ENCODE assay signal across 8 cellular contexts in the genomic region with DNA sequence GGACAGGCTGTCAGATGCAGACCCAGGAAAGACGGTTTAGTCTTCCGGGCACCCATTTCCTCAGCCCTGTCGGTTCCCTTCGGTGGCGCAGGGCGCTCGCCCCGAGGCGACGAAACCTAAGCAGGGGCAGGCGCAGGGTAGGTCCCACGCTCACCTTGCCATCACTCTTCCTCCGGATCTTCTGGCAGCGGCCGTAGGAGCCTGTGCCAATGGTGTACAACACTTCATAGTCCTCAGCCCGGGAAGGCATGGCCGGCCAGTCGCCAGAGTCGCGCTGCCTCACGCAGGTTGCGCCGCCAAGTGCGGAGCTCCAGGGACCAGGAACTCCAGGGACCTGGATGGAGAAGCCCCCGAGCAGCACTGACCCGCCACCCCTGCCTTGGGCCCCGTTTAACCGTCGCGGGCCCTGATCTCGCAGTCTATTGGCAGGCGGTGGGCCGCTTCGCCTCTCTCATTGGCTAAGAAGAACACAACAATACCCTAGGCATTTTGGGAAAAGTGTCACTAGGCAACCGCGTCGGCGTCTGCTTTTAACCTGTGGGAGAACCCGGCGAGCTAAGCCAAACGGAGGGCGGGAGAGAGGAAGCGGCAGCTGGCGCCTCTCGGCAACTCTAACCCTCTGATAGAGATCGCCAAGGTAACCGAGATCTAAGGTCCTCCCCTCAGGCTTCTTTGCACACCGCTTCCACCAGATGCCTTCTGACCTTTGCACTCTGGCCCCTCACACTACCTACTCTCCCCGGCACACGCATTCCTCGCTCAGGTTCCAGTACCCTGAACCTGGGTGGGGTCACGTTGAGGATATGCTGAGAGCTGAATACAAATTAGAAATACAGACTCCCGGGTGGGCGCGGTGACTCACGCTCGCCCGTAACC. TPM values are rescaled to one million over a fixed set of nuclear protein-coding genes. Genes with fewer than 3 reads are reported as not detected.
DNase-seq lines count a peak whose midpoint lies in the region; ATAC-seq and TF ChIP-seq lines count a peak whose summit lies in the region.

TSS of gene NEK2 (minus strand) at position 392 of the 876 bp plus-strand sequence. CDS start at position 250, 142 bp downstream.

- H3K27me3 ChIP-seq in left lung = no peaks in the 10 kb centered on the region

- intact Hi-C loops in dendritic cell treated with granulocyte-macrophage colony-stimulating factor and Interleukin-4, amounts not matched to agents 40 ng/mL and 50 ng/mL, for 4 days (cut with micrococcal nuclease) = no loop called here
- intact Hi-C loops in left lung (cut with DNase I) = no loop called here

- no peaks in the 10 kb centered on the region for H3K9me3 ChIP-seq in left lung

- H3K4me1 Mint-ChIP-seq in dendritic cell treated with granulocyte-macrophage colony-stimulating factor and Interleukin-4, amounts not matched to agents 40 ng/mL and 50 ng/mL, for 4 days (ENCODE audit: low read depth) = peaks cover 25% of the 10 kb centered on the region

- no peak for TF ChIP-seq CTCF in left lung (IDR thresholded peaks at IDR 0.05)

- H3K4me1 ChIP-seq in left lung = peaks cover 3 to 18% of the 10 kb centered on the region in 2 donors

- peak; percentile 96 for ATAC-seq in GM19324 (IDR thresholded peaks at IDR 0.05; ENCODE audit: low FRiP score, unreplicated experiment)
- ATAC-seq in HG03460 (IDR thresholded peaks at IDR 0.05; ENCODE audit: unreplicated experiment) = peak; percentile 97
- peak; percentile 99 for ATAC-seq in left lung

- H3K27ac Mint-ChIP-seq in dendritic cell treated with granulocyte-macrophage colony-stimulating factor and Interleukin-4, amounts not matched to agents 40 ng/mL and 50 ng/mL, for 4 days = no peak within 1 kb of the TSS

- H3K4me3 Mint-ChIP-seq in dendritic cell treated with granulocyte-macrophage colony-stimulating factor and Interleukin-4, amounts not matched to agents 40 ng/mL and 50 ng/mL, for 4 days = peak within 1 kb of the TSS; percentile 85

- DNase-seq in C1 segment of cervical spinal cord (lab: John Stamatoyannopoulos, UW) (peak in 12 of 14 donors; percentile 13 to 76 (median 59)), NCI-H524 treated with DMSO at 0.1 percent for 48 hours (lab: John Stamatoyannopoulos, UW) (peak; percentile 81), left lung (peak; percentile 91 to 93)
- peak; percentile 91 for DNase-seq in activated CD4-positive, alpha-beta T cell treated with anti-CD3 and anti-CD28 coated beads for 48 hours
- peak; percentile 67 for DNase-seq in stimulated activated CD4-positive, alpha-beta T cell treated with anti-CD3 and anti-CD28 coated beads, Interleukin-2, amount 100 ng/mL, for 4 hours (ENCODE audit: low read depth)

- no peaks in the 10 kb centered on the region for H3K27me3 Mint-ChIP-seq in dendritic cell treated with granulocyte-macrophage colony-stimulating factor and Interleukin-4, amounts not matched to agents 40 ng/mL and 50 ng/mL, for 4 days

- no peaks in the 10 kb centered on the region for H3K9me3 Mint-ChIP-seq in dendritic cell treated with granulocyte-macrophage colony-stimulating factor and Interleukin-4, amounts not matched to agents 40 ng/mL and 50 ng/mL, for 4 days

- peak within 1 kb of the TSS; percentile 50 to 51 for H3K4me3 ChIP-seq in left lung

- no peak within 1 kb of the TSS for H3K27ac ChIP-seq in left lung

- H3K36me3 ChIP-seq in left lung = no peaks in the 10 kb centered on the region

- no peaks in the 10 kb centered on the region for H3K36me3 Mint-ChIP-seq in dendritic cell treated with granulocyte-macrophage colony-stimulating factor and Interleukin-4, amounts not matched to agents 40 ng/mL and 50 ng/mL, for 4 days (ENCODE audit: low read depth)

RNA-seq across cellular contexts. Expression of gene NEK2, which starts in this region (rescaled TPM):
- total RNA-seq in left lung = 1 to 10 TPM; 1.3 to 3.8 TPM
